ENCODE assay signal across 18 cellular contexts in the genomic region with DNA sequence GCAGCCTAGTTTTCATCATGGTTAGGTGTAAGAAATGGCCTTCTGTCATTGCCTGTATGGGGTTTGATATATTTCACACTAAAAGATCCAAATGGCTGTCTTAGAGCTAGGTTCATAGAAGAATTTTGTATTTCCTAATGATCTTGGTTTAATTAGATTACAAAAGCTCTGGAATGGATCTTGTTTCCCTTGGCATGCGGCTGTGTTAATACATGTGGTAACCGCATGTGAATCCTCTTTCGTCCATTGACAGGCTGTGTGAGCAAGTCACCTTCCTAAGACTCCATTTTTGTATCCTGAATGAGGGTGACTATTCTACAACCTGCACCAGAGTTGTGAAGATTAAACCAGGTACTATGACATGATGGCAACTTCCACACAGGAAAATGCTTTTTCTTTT.
"Had no signal": no experiment of that assay in that cellular context is flagged by ENCODE, and none has a peak within 500 bp of the region (broad histone marks: within the 10 kb centered on the region; RNA-seq: fewer than 3 reads in every experiment).

No MANE protein-coding gene starts in this region.

- H3K27ac ChIP-seq: ascending aorta, body of pancreas had no signal

- H3K36me3 ChIP-seq: ascending aorta had no signal

- DNase-seq: activated CD4-positive, alpha-beta T cell treated with anti-CD3 and anti-CD28 coated beads for 48 hours; activated CD4-positive, alpha-beta T cell treated with anti-CD3 and anti-CD28 coated beads, Interleukin-2, amount 50 U/mL, for 4 hours; activated CD8-positive, alpha-beta memory T cell treated with anti-CD3 and anti-CD28 coated beads, Interleukin-2, amount 50 U/mL, for 48 hours; activated CD8-positive, alpha-beta T cell treated with anti-CD3 and anti-CD28 coated beads, Interleukin-2, amount 10 ng/mL, durations not matched to agents 7 days and 5 days; activated naive CD4-positive, alpha-beta T cell treated with anti-CD3 and anti-CD28 coated beads, Interleukin-2, amount 50 U/mL, for 16 hours; activated T-cell treated with anti-CD3 and anti-CD28 coated beads, Interleukin-2, amount 50 U/mL, for 1 hour; amniotic stem cell; body of pancreas; Kasumi-1; KBM-7; NCI-H1048; NCI-H1930; NCI-H2171; NCI-H2227 treated with DMSO at 0.1 percent for 48 hours; NCI-H446 treated with DMSO at 0.1 percent for 48 hours; NCI-H524 treated with DMSO at 0.1 percent for 48 hours; NCI-H748 treated with DMSO at 0.1 percent for 48 hours had no signal

- H3K4me1 ChIP-seq: ascending aorta, body of pancreas had no signal

- H3K4me3 ChIP-seq: ascending aorta, body of pancreas had no signal

- H3K9me3 ChIP-seq: body of pancreas had no signal

- H3K27me3 ChIP-seq: ascending aorta, body of pancreas had no signal
